In the genomic region with DNA sequence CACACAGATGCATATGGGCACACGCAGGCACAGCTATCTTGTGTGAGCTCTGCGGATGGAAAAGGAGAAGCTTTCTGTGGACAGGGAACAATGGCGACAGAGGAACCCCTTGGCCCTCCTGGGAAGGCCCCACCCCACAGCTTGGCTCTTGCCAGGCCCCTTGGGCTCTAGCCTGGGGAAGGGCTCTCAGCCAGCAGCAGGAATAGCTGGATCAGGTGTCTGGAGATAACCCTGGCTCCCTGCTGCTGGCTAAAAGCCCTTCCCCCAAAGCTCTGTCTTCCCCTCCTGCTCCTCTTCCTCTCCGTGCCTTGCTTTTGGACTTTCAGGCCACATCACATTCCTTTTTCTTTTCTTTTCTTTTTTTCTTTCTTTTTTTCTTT, we compare ENCODE assay signal across 19 cellular contexts. TPM values are rescaled to one million over a fixed set of nuclear protein-coding genes. Genes with fewer than 3 reads are reported as not detected.
"Had no signal": no experiment of that assay in that cellular context is flagged by ENCODE, and none has a peak within 500 bp of the region (broad histone marks: within the 10 kb centered on the region; RNA-seq: fewer than 3 reads in every experiment).

No MANE protein-coding gene starts in this region.

- H3K27ac Mint-ChIP-seq: activated CD4-positive, alpha-beta T cell treated with anti-CD3 and anti-CD28 coated beads, Interleukin-2, amount 10 ng/mL, durations not matched to agents 24 days and 14 days; activated CD8-positive, alpha-beta T cell treated with anti-CD3 and anti-CD28 coated beads for 36 hours; activated naive CD8-positive, alpha-beta T cell treated with anti-CD3 and anti-CD28 coated beads for 36 hours; activated T-helper 17 cell treated with anti-CD3 and anti-CD28 coated beads, Interleukin-2, amount 50 U/mL, for 72 hours; endodermal cell; T-cell had no signal

- H3K4me1 ChIP-seq: pancreas had no signal

- DNase-seq: activated CD4-positive, alpha-beta T cell treated with anti-CD3 and anti-CD28 coated beads, Interleukin-2, amount 10 ng/mL, durations not matched to agents 24 days and 14 days; activated CD8-positive, alpha-beta T cell treated with anti-CD3 and anti-CD28 coated beads for 36 hours; activated naive CD4-positive, alpha-beta T cell; activated naive CD8-positive, alpha-beta T cell treated with anti-CD3 and anti-CD28 coated beads for 36 hours; activated T-cell treated with anti-CD3 and anti-CD28 coated beads, Interleukin-2, amount 50 U/mL, for 1 hour; amygdala; endodermal cell; foreskin fibroblast; mammary epithelial cell; midbrain; sigmoid colon; stimulated activated CD4-positive, alpha-beta T cell treated with anti-CD3 and anti-CD28 coated beads, Interleukin-4, amount 100 ng/mL, for 4 hours; stimulated activated naive CD4-positive, alpha-beta T cell; T-cell; thyroid gland had no signal

- H3K4me3 Mint-ChIP-seq: activated CD4-positive, alpha-beta T cell treated with anti-CD3 and anti-CD28 coated beads, Interleukin-2, amount 10 ng/mL, durations not matched to agents 24 days and 14 days; activated CD8-positive, alpha-beta T cell treated with anti-CD3 and anti-CD28 coated beads for 36 hours; activated naive CD8-positive, alpha-beta T cell treated with anti-CD3 and anti-CD28 coated beads for 36 hours; activated T-helper 17 cell treated with anti-CD3 and anti-CD28 coated beads, Interleukin-2, amount 50 U/mL, for 72 hours; endodermal cell; T-cell had no signal

- H3K27me3 Mint-ChIP-seq: activated CD8-positive, alpha-beta T cell treated with anti-CD3 and anti-CD28 coated beads for 36 hours; activated T-helper 17 cell treated with anti-CD3 and anti-CD28 coated beads, Interleukin-2, amount 50 U/mL, for 72 hours; T-cell had no signal

- H3K9me3 ChIP-seq: pancreas, sigmoid colon, thyroid gland had no signal

- H3K36me3 Mint-ChIP-seq: T-cell had no signal

- H3K4me3 ChIP-seq: pancreas, sigmoid colon, thyroid gland had no signal

- H3K27me3 ChIP-seq: pancreas, sigmoid colon, thyroid gland had no signal

- H3K9me3 Mint-ChIP-seq: activated CD4-positive, alpha-beta T cell treated with anti-CD3 and anti-CD28 coated beads, Interleukin-2, amount 10 ng/mL, durations not matched to agents 24 days and 14 days; activated CD8-positive, alpha-beta T cell treated with anti-CD3 and anti-CD28 coated beads for 36 hours; activated naive CD8-positive, alpha-beta T cell treated with anti-CD3 and anti-CD28 coated beads for 36 hours; activated T-helper 17 cell treated with anti-CD3 and anti-CD28 coated beads, Interleukin-2, amount 50 U/mL, for 72 hours; endodermal cell; T-cell had no signal

- ATAC-seq: activated CD8-positive, alpha-beta T cell treated with anti-CD3 and anti-CD28 coated beads for 36 hours; activated T-helper 17 cell treated with anti-CD3 and anti-CD28 coated beads, Interleukin-2, amount 50 U/mL, for 72 hours; T-cell had no signal

- H3K36me3 ChIP-seq: pancreas, sigmoid colon, thyroid gland had no signal

RNA-seq across cellular contexts. Expression of gene SLC7A10, which starts 52.4 kb away (rescaled TPM):
- total RNA-seq: activated CD4-positive, alpha-beta T cell treated with anti-CD3 and anti-CD28 coated beads, Interleukin-2, amount 10 ng/mL, durations not matched to agents 24 days and 14 days; activated CD8-positive, alpha-beta T cell treated with anti-CD3 and anti-CD28 coated beads for 36 hours; activated naive CD8-positive, alpha-beta T cell treated with anti-CD3 and anti-CD28 coated beads for 36 hours; activated T-helper 17 cell treated with anti-CD3 and anti-CD28 coated beads, Interleukin-2, amount 50 U/mL, for 72 hours; cardiac septum; glomerular endothelial cell; mammary epithelial cell; T-cell had no signal
